In genomic region chr2:218585541-218585940, GRCh38 we compare ENCODE assay signal across 7 cellular contexts. TPM values are rescaled to one million over a fixed set of nuclear protein-coding genes. Genes with fewer than 3 reads are reported as not detected.
"Had no signal": no experiment of that assay in that cellular context is flagged by ENCODE, and none has a peak within 500 bp of the region (broad histone marks: within the 10 kb centered on the region; RNA-seq: fewer than 3 reads in every experiment).

No MANE protein-coding gene starts in this region.

- DNase-seq: IMR-90, KBM-7 had no signal

- H3K9me3 Mint-ChIP-seq: IgD-negative memory B cell had no signal

- H3K4me3 Mint-ChIP-seq: IgD-negative memory B cell had no signal

- H3K27ac Mint-ChIP-seq: IgD-negative memory B cell had no signal

- H3K27me3 Mint-ChIP-seq: IgD-negative memory B cell had no signal

- H3K4me3 ChIP-seq: K562 had no signal

- H3K27ac ChIP-seq: HL-60 had no signal

RNA-seq across cellular contexts. Expression of gene PLCD4, which starts 22.2 kb away (rescaled TPM):
- total RNA-seq: HepG2, HT-29, K562 had no signal
